In genomic region chr5:120304653-120305052, GRCh38 we compare ENCODE assay signal across 19 cellular contexts.
DNase-seq lines count a peak whose midpoint lies in the region; ATAC-seq, FAIRE-seq and TF ChIP-seq lines count a peak whose summit lies in the region.
"Had no signal": no experiment of that assay in that cellular context is flagged by ENCODE, and none has a peak within 500 bp of the region (broad histone marks: within the 10 kb centered on the region; RNA-seq: fewer than 3 reads in every experiment).

No MANE protein-coding gene starts in this region.

- H3K36me3 Mint-ChIP-seq in astrocyte (ENCODE audit: low read depth, unreplicated experiment): no peaks in the 10 kb centered on the region
- H3K36me3 Mint-ChIP-seq in activated CD8-positive, alpha-beta memory T cell treated with anti-CD3 and anti-CD28 coated beads, Interleukin-2, amount 10 ng/mL, durations not matched to agents 7 days and 5 days: no peaks in the 10 kb centered on the region
- H3K36me3 Mint-ChIP-seq: activated naive CD8-positive, alpha-beta T cell had no signal

- H3K27ac ChIP-seq in astrocyte (ENCODE audit: low read depth, low read length) (no peak overlapping the region), hepatocyte (peak overlapping the region; percentile 47)
- H3K27ac ChIP-seq: esophagus muscularis mucosa, parathyroid adenoma, suprapubic skin had no signal

- 15% methylated on average over 1 of the region's 1 CpG for WGBS in hepatocyte (ENCODE audit: low lambda C conversion rate, missing lambda C conversion rate)

- H2AFZ ChIP-seq in astrocyte (ENCODE audit: low read depth, low read length): no peak overlapping the region
- H2AFZ ChIP-seq in hepatocyte: no peak overlapping the region
- H2AFZ ChIP-seq: parathyroid adenoma had no signal

- no peaks in the 10 kb centered on the region for H3K36me3 ChIP-seq in astrocyte (ENCODE audit: insufficient read depth, low read length)
- H3K36me3 ChIP-seq in hepatocyte (replicated peaks; ENCODE audit: insufficient read depth, low read depth): no peaks in the 10 kb centered on the region
- H3K36me3 ChIP-seq: esophagus muscularis mucosa, suprapubic skin had no signal

- TF ChIP-seq CTCF in AG10803 (conservative IDR thresholded peaks at IDR 0.05; ENCODE audit: low read length): no peak
- TF ChIP-seq CTCF in astrocyte (IDR thresholded peaks at IDR 0.05; ENCODE audit: insufficient read depth, low read depth, low read length): no peak
- no peak for TF ChIP-seq CTCF in hepatocyte (IDR thresholded peaks at IDR 0.05; ENCODE audit: poor library complexity)

- H3K9ac ChIP-seq in astrocyte (ENCODE audit: low read length): no peak overlapping the region
- H3K9ac ChIP-seq: parathyroid adenoma had no signal

- H3K79me2 ChIP-seq in astrocyte (ENCODE audit: insufficient read depth, low read length) (no peaks in the 10 kb centered on the region), hepatocyte (no peaks in the 10 kb centered on the region)
- H3K79me2 ChIP-seq: parathyroid adenoma had no signal

- no peaks in the 10 kb centered on the region for H4K20me1 ChIP-seq in astrocyte (ENCODE audit: insufficient read depth, low read length)
- H4K20me1 ChIP-seq in hepatocyte (ENCODE audit: insufficient read depth, poor library complexity, severe bottlenecking): no peaks in the 10 kb centered on the region

- CTCF ChIA-PET in activated CD8-positive, alpha-beta memory T cell treated with anti-CD3 and anti-CD28 coated beads, Interleukin-2, amount 10 ng/mL, durations not matched to agents 7 days and 5 days (lab: Charles Lee): no interaction called here

- H3K9me3 ChIP-seq in astrocyte (ENCODE audit: insufficient read depth, low read depth, low read length) (no peaks in the 10 kb centered on the region), hepatocyte (ENCODE audit: low read depth) (no peaks in the 10 kb centered on the region)
- H3K9me3 ChIP-seq: esophagus muscularis mucosa, suprapubic skin had no signal

- H3K27me3 Mint-ChIP-seq in astrocyte (ENCODE audit: low read depth, unreplicated experiment): no peaks in the 10 kb centered on the region
- H3K27me3 Mint-ChIP-seq in activated CD8-positive, alpha-beta memory T cell treated with anti-CD3 and anti-CD28 coated beads, Interleukin-2, amount 10 ng/mL, durations not matched to agents 7 days and 5 days: no peaks in the 10 kb centered on the region
- H3K27me3 Mint-ChIP-seq: activated naive CD8-positive, alpha-beta T cell; B cell had no signal

- peak overlapping the region; percentile 6 for H3K4me2 ChIP-seq in astrocyte (ENCODE audit: low read length)
- peak overlapping the region; percentile 12 for H3K4me2 ChIP-seq in hepatocyte

- no peak overlapping the region for H3K4me3 ChIP-seq in AG10803 (ENCODE audit: low read length)
- H3K4me3 ChIP-seq in astrocyte (ENCODE audit: insufficient read depth, low read depth, low read length): no peak overlapping the region
- H3K4me3 ChIP-seq in hepatocyte: no peak overlapping the region
- H3K4me3 ChIP-seq: esophagus muscularis mucosa, suprapubic skin had no signal

- H3K4me1 ChIP-seq in astrocyte (ENCODE audit: insufficient read depth, low read length) (no peaks in the 10 kb centered on the region), hepatocyte (ENCODE audit: insufficient read depth) (peaks cover 11% of the 10 kb centered on the region)
- H3K4me1 ChIP-seq: esophagus muscularis mucosa, parathyroid adenoma, suprapubic skin had no signal

- peaks cover 3% of the 10 kb centered on the region for H3K4me1 Mint-ChIP-seq in astrocyte (ENCODE audit: low read depth, unreplicated experiment)
- no peaks in the 10 kb centered on the region for H3K4me1 Mint-ChIP-seq in activated CD8-positive, alpha-beta memory T cell treated with anti-CD3 and anti-CD28 coated beads, Interleukin-2, amount 10 ng/mL, durations not matched to agents 7 days and 5 days
- H3K4me1 Mint-ChIP-seq: B cell had no signal

- DNase-seq in AG10803 (ENCODE audit: low read depth) (peak; percentile 86), HTR-8/SVneo (ENCODE audit: insufficient read length, low spot score) (peak; percentile 25), astrocyte (ENCODE audit: low read depth) (peak; percentile 86), hepatocyte (ENCODE audit: low spot score) (peak; percentile 42), HuH-7 (ENCODE audit: low spot score) (no peak), SIG-M5 (lab: John Stamatoyannopoulos, UW) (no peak)
- no peak for DNase-seq in activated CD8-positive, alpha-beta memory T cell treated with anti-CD3 and anti-CD28 coated beads, Interleukin-2, amount 10 ng/mL, durations not matched to agents 7 days and 5 days
- DNase-seq: activated CD4-positive, CD25-positive, alpha-beta regulatory T cell treated with anti-CD3 and anti-CD28 coated beads, Interleukin-2, amount 50 U/mL, for 72 hours; NCI-H1417 treated with DMSO at 0.1 percent for 48 hours; NCI-H446 treated with DMSO at 0.1 percent for 48 hours had no signal

- H3K9me2 ChIP-seq in hepatocyte (replicated peaks; ENCODE audit: insufficient read depth): no peaks in the 10 kb centered on the region

- H3K4me3 Mint-ChIP-seq in astrocyte (ENCODE audit: unreplicated experiment): no peak overlapping the region
- H3K4me3 Mint-ChIP-seq in activated CD8-positive, alpha-beta memory T cell treated with anti-CD3 and anti-CD28 coated beads, Interleukin-2, amount 10 ng/mL, durations not matched to agents 7 days and 5 days: no peak overlapping the region
- H3K4me3 Mint-ChIP-seq: activated naive CD8-positive, alpha-beta T cell; B cell had no signal

- H3K27ac Mint-ChIP-seq in astrocyte (ENCODE audit: unreplicated experiment): no peak overlapping the region
- no peak overlapping the region for H3K27ac Mint-ChIP-seq in activated CD8-positive, alpha-beta memory T cell treated with anti-CD3 and anti-CD28 coated beads, Interleukin-2, amount 10 ng/mL, durations not matched to agents 7 days and 5 days
- H3K27ac Mint-ChIP-seq: activated naive CD8-positive, alpha-beta T cell; B cell had no signal

- H3K9me3 Mint-ChIP-seq in astrocyte (ENCODE audit: unreplicated experiment): no peaks in the 10 kb centered on the region
- peaks cover 4% of the 10 kb centered on the region for H3K9me3 Mint-ChIP-seq in activated CD8-positive, alpha-beta memory T cell treated with anti-CD3 and anti-CD28 coated beads, Interleukin-2, amount 10 ng/mL, durations not matched to agents 7 days and 5 days (ENCODE audit: low read depth)

- FAIRE-seq in HTR-8/SVneo (lab: Jason Lieb, UNC) (no peak), astrocyte (lab: Jason Lieb, UNC) (peak; percentile 97)
- FAIRE-seq: colon, GM12891 had no signal

- ATAC-seq in activated CD8-positive, alpha-beta memory T cell treated with anti-CD3 and anti-CD28 coated beads, Interleukin-2, amount 10 ng/mL, durations not matched to agents 7 days and 5 days: no peak
- no peak for ATAC-seq in HG02884 (IDR thresholded peaks at IDR 0.05; ENCODE audit: unreplicated experiment)
- ATAC-seq: Panc1 had no signal

- H3K27me3 ChIP-seq in astrocyte (ENCODE audit: insufficient read depth, low read length) (no peaks in the 10 kb centered on the region), hepatocyte (no peaks in the 10 kb centered on the region)
- H3K27me3 ChIP-seq: esophagus muscularis mucosa, suprapubic skin had no signal

Comparison
In these comparisons a context has a peak if more than half of its experiments do, and no peak if none do; other contexts are left out.
1. DNase-seq: peak in AG10803 (single experiment), HTR-8/SVneo (single experiment), astrocyte (single experiment) and hepatocyte (single experiment); none in HuH-7 (single experiment), activated CD8-positive, alpha-beta memory T cell treated with anti-CD3 and anti-CD28 coated beads, Interleukin-2, amount 10 ng/mL, durations not matched to agents 7 days and 5 days (single experiment) and SIG-M5 (single experiment).